8 cellular contexts compared by ENCODE assay signal in genomic region chr9:128455849-128456612, GRCh38. TPM values are rescaled to one million over a fixed set of nuclear protein-coding genes. Genes with fewer than 3 reads are reported as not detected.
DNase-seq lines count a peak whose midpoint lies in the region; ATAC-seq lines count a peak whose summit lies in the region.

ODF2 (plus strand) TSS chr9:128456006; CDS start chr9:128456092, 86 bp downstream.

- DNase-seq in COLO829 (ENCODE audit: low spot score) (peak; percentile 100), HT1080 (ENCODE audit: low read depth) (peak; percentile 96), NOMO-1 (lab: John Stamatoyannopoulos, UW; ENCODE audit: unreplicated experiment in 2 of 2) (peak; percentile 93 to 96), medulla oblongata (ENCODE audit: extremely low spot score) (peak; percentile 98)
- DNase-seq in activated CD8-positive, alpha-beta memory T cell treated with anti-CD3 and anti-CD28 coated beads for 24 hours: peak; percentile 99
- peak; percentile 96 to 98 (median 97) for DNase-seq in effector memory CD4-positive, alpha-beta T cell
- DNase-seq in stimulated activated CD4-positive, alpha-beta T cell treated with anti-CD3 and anti-CD28 coated beads, TNF-alpha, amount 100 ng/mL, for 48 hours (ENCODE audit: low read depth in 3 of 3): peak; percentile 97 to 99 (median 98)

- H3K27me3 ChIP-seq in effector memory CD4-positive, alpha-beta T cell (replicated peaks; ENCODE audit: control insufficient read depth, insufficient read depth, low read length, poor library complexity, severe bottlenecking): no peaks in the 10 kb centered on the region

- peak within 1 kb of the TSS; percentile 89 for H3K27ac ChIP-seq in effector memory CD4-positive, alpha-beta T cell (ENCODE audit: insufficient read depth, low read length, poor library complexity, severe bottlenecking)

- no peaks in the 10 kb centered on the region for H3K9me3 ChIP-seq in effector memory CD4-positive, alpha-beta T cell (ENCODE audit: control insufficient read depth, low read length)

- H3K4me1 ChIP-seq in effector memory CD4-positive, alpha-beta T cell (ENCODE audit: control insufficient read depth, insufficient read depth, low read length, poor library complexity, severe bottlenecking): peaks cover 10% of the 10 kb centered on the region

- peaks cover 12% of the 10 kb centered on the region for H3K36me3 ChIP-seq in effector memory CD4-positive, alpha-beta T cell (ENCODE audit: control insufficient read depth, insufficient read depth, low read length)

- peak within 1 kb of the TSS; percentile 93 for H3K4me3 ChIP-seq in effector memory CD4-positive, alpha-beta T cell (ENCODE audit: insufficient read depth, low read depth, low read length, poor library complexity, severe bottlenecking)

- ATAC-seq in GM21360 (IDR thresholded peaks at IDR 0.05; ENCODE audit: unreplicated experiment): peak; percentile 77

RNA-seq across cellular contexts. Expression of gene ODF2, which starts in this region (rescaled TPM):
- 37.1 and 39.8 TPM in 2 replicates for total RNA-seq in HT1080 (2014; rRNA removed; shearing (Covaris generic))
- 32.2 and 38.0 TPM in 2 replicates for polyA plus RNA-seq in HT1080 (2015; cell fraction: cytosol; rRNA removed)
- polyA plus RNA-seq in HT1080 (2015; cell fraction: nucleus; rRNA removed): 104 and 112 TPM in 2 replicates

Comparison
In these comparisons a context has a peak if more than half of its experiments do, and no peak if none do; other contexts are left out.
1. Peak in every context shown above with its lines: DNase-seq, ATAC-seq, H3K4me3 ChIP-seq and H3K27ac ChIP-seq.